Comparison of ENCODE assay signal across 19 cellular contexts in the genomic region with DNA sequence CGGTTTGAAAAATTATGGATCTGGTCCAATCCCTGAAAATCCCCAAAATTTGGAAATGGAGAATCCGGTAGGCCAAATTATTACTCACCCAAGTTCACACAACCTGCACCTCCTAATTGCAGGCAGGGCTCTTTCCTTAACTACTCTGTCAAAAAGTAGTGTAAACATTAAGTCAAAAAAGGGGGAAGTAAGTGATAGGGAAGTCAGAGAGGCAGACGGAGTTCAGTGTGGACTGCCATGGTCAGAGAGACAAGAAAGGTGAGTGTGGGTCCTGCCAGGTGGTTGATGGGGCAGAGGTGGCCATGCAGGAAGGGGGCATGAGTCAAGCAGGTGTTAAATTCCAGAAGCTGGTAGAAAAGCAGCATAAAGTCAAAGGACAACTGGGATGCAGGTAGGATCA.
"Had no signal": no experiment of that assay in that cellular context is flagged by ENCODE, and none has a peak within 500 bp of the region (broad histone marks: within the 10 kb centered on the region; RNA-seq: fewer than 3 reads in every experiment).

No MANE protein-coding gene starts in this region.

- ATAC-seq: activated naive CD8-positive, alpha-beta T cell treated with anti-CD3 and anti-CD28 coated beads, Interleukin-2, amount 50 U/mL, for 24 hours; activated T-cell treated with anti-CD3 and anti-CD28 coated beads, Interleukin-2, amount 50 U/mL, for 4 hours; left cardiac atrium had no signal

- DNase-seq: activated CD4-positive, alpha-beta T cell treated with anti-CD3 and anti-CD28 coated beads, Interleukin-2, amount 10 ng/mL, durations not matched to agents 7 days and 5 days; activated CD4-positive, CD25-positive, alpha-beta regulatory T cell; activated CD8-positive, alpha-beta memory T cell treated with anti-CD3 and anti-CD28 coated beads, Interleukin-2, amount 50 U/mL, for 4 hours; activated effector memory CD4-positive, alpha-beta T cell treated with Interleukin-2 at 50 U/mL for 16 hours; activated naive CD4-positive, alpha-beta T cell treated with anti-CD3 and anti-CD28 coated beads, Interleukin-2, amount 10 ng/mL, durations not matched to agents 7 days and 5 days; activated naive CD8-positive, alpha-beta T cell treated with anti-CD3 and anti-CD28 coated beads, Interleukin-2, amount 50 U/mL, for 24 hours; activated T-cell treated with anti-CD3 and anti-CD28 coated beads, Interleukin-2, amount 50 U/mL, for 4 hours; anterior cingulate cortex; brain microvascular endothelial cell; central memory CD4-positive, alpha-beta T cell; erythroblast; foreskin melanocyte; glutamatergic neuron; hippocampal formation; left cardiac atrium; stimulated activated CD4-positive, alpha-beta T cell treated with anti-CD3 and anti-CD28 coated beads, Interleukin-12 subunit alpha, Interleukin-12 subunit beta, amount 100 ng/mL, for 4 hours; stimulated activated CD4-positive, alpha-beta T cell treated with anti-CD3 and anti-CD28 coated beads, Interleukin-1b, Interleukin-23, amount 100 ng/mL, for 48 hours; stimulated activated CD8-positive, alpha-beta memory T cell treated with anti-CD3 and anti-CD28 coated beads, Interleukin-4, amount 100 ng/mL, for 48 hours; stimulated activated naive CD4-positive, alpha-beta T cell had no signal

- H3K36me3 ChIP-seq: brain microvascular endothelial cell had no signal
